8 cellular contexts compared by ENCODE assay signal in the genomic region with DNA sequence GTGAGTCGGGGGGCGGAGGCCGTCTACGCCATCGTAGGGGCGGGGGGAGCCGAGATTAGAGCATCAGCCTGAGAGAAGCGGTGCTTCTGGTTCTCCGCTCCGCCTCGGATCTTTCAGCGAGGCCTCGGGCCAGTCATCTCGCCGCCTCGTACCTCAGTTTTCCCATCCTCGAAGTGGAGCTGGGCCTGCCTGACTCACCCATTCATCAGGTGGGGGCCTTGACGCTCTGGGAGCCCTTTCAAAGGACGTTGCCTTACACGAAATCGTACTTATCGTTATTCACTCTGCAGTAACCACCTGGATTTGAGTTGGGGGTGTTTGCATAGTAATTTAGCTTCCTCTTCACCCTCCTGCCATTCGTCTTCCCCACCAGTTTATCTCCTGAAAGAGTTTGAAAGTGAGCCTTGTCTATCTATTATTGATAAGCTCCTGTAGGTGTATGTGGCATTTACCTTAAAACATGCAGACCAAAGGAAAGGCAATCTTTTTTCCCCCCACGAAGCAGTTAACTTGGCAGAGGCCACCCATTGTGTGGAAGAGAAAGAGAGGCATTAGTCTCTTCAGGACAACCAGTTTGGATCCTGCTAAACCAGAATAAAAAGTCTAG. TPM values are rescaled to one million over a fixed set of nuclear protein-coding genes. Genes with fewer than 3 reads are reported as not detected.
A peak's percentile ranks its signal among the peaks of the same experiment; 100 is the strongest.
DNase-seq lines count a peak whose midpoint lies in the region; ATAC-seq, FAIRE-seq and TF ChIP-seq lines count a peak whose summit lies in the region.

No MANE protein-coding gene starts in this region.

- peaks cover 52% of the 10 kb centered on the region for H3K79me2 ChIP-seq in hepatocyte

- intact Hi-C loops in activated CD4-positive, alpha-beta memory T cell treated with anti-CD3 and anti-CD28 coated beads for 36 hours (cut with micrococcal nuclease) = loop anchor here (1.0 to 10.0 kb wide), 6 partner anchors 46 to 748 kb away; partner anchors contain the start of genes AP2B1, RFFL, SLFN11 and SLFN5

- H3K27me3 Mint-ChIP-seq in stimulated activated naive CD8-positive, alpha-beta T cell treated with anti-CD3 and anti-CD28 coated beads, Interleukin-15, Interleukin-2, amounts not matched to agents 100 ng/mL and 50 ng/mL, for 24 hours = no peaks in the 10 kb centered on the region
- no peaks in the 10 kb centered on the region for H3K27me3 Mint-ChIP-seq in activated CD4-positive, alpha-beta memory T cell treated with anti-CD3 and anti-CD28 coated beads for 36 hours

- peak overlapping the region; percentile 34 for H2AFZ ChIP-seq in hepatocyte

- H4K20me1 ChIP-seq in hepatocyte (ENCODE audit: insufficient read depth, poor library complexity, severe bottlenecking) = peaks cover 49% of the 10 kb centered on the region

- no peak for TF ChIP-seq CTCF in hepatocyte (IDR thresholded peaks at IDR 0.05; ENCODE audit: poor library complexity)

- H3K4me1 ChIP-seq in hepatocyte (ENCODE audit: insufficient read depth) (peaks cover 14% of the 10 kb centered on the region), small intestine (ENCODE audit: control insufficient read depth in 2 of 2, insufficient read depth in 1 of 2, low read depth in 1 of 2, low read length in 1 of 2) (peaks cover 0 to 3% of the 10 kb centered on the region in 2 donors)

- H3K4me3 Mint-ChIP-seq in stimulated activated naive CD8-positive, alpha-beta T cell treated with anti-CD3 and anti-CD28 coated beads, Interleukin-15, Interleukin-2, amounts not matched to agents 100 ng/mL and 50 ng/mL, for 24 hours = peak overlapping the region; percentile 95
- peak overlapping the region; percentile 81 for H3K4me3 Mint-ChIP-seq in activated CD4-positive, alpha-beta memory T cell treated with anti-CD3 and anti-CD28 coated beads for 36 hours

- H3K4me3 ChIP-seq in hepatocyte = peak overlapping the region; percentile 71
- peak overlapping the region; percentile 64 to 88 for H3K4me3 ChIP-seq in small intestine (ENCODE audit: low read depth in 1 of 2, low read length in 2 of 2)

- H3K27ac Mint-ChIP-seq in stimulated activated naive CD8-positive, alpha-beta T cell treated with anti-CD3 and anti-CD28 coated beads, Interleukin-15, Interleukin-2, amounts not matched to agents 100 ng/mL and 50 ng/mL, for 24 hours = peak overlapping the region; percentile 97
- H3K27ac Mint-ChIP-seq in activated CD4-positive, alpha-beta memory T cell treated with anti-CD3 and anti-CD28 coated beads for 36 hours = peak overlapping the region; percentile 99

- no peak for FAIRE-seq in small intestine (lab: Jason Lieb, UNC)

- H3K27me3 ChIP-seq in hepatocyte = no peaks in the 10 kb centered on the region
- no peaks in the 10 kb centered on the region for H3K27me3 ChIP-seq in small intestine (ENCODE audit: control insufficient read depth in 2 of 2, insufficient read depth in 2 of 2, low read length in 2 of 2)

- H3K9me3 ChIP-seq in hepatocyte (ENCODE audit: low read depth) = no peaks in the 10 kb centered on the region
- no peaks in the 10 kb centered on the region for H3K9me3 ChIP-seq in small intestine (ENCODE audit: control insufficient read depth, low read depth)

- H3K4me2 ChIP-seq in hepatocyte = peak overlapping the region; percentile 81

- H3K9me3 Mint-ChIP-seq in stimulated activated naive CD8-positive, alpha-beta T cell treated with anti-CD3 and anti-CD28 coated beads, Interleukin-15, Interleukin-2, amounts not matched to agents 100 ng/mL and 50 ng/mL, for 24 hours = no peaks in the 10 kb centered on the region
- H3K9me3 Mint-ChIP-seq in activated CD4-positive, alpha-beta memory T cell treated with anti-CD3 and anti-CD28 coated beads for 36 hours = no peaks in the 10 kb centered on the region

- H3K36me3 ChIP-seq in hepatocyte (replicated peaks; ENCODE audit: insufficient read depth, low read depth) = no peaks in the 10 kb centered on the region
- no peaks in the 10 kb centered on the region for H3K36me3 ChIP-seq in small intestine (ENCODE audit: control insufficient read depth in 2 of 2, insufficient read depth in 2 of 2, low read length in 2 of 2)

- H3K4me1 Mint-ChIP-seq in stimulated activated naive CD8-positive, alpha-beta T cell treated with anti-CD3 and anti-CD28 coated beads, Interleukin-15, Interleukin-2, amounts not matched to agents 100 ng/mL and 50 ng/mL, for 24 hours (ENCODE audit: low read depth) = peaks cover 63% of the 10 kb centered on the region
- H3K4me1 Mint-ChIP-seq in activated CD4-positive, alpha-beta memory T cell treated with anti-CD3 and anti-CD28 coated beads for 36 hours (ENCODE audit: low read depth) = peaks cover 44% of the 10 kb centered on the region

- WGBS in hepatocyte (ENCODE audit: low lambda C conversion rate, missing lambda C conversion rate) = under 1% methylated on average over 16 of the region's 24 CpGs
- WGBS in small intestine, 3 donors = 0 to 1% (median 1%) methylated on average over 21 to 24 of the region's 24 CpGs

- POLR2A ChIA-PET in activated CD4-positive, alpha-beta memory T cell treated with anti-CD3 and anti-CD28 coated beads for 36 hours (lab: Charles Lee) = interaction anchor here (0.5 to 3.5 kb wide), 13 partner anchors 10 to 736 kb away, joined by 3 to 30 read pairs (median 3); partner anchors contain the start of genes CCL5, MYO19, PIGW and RDM1

- ATAC-seq in stimulated activated naive CD8-positive, alpha-beta T cell treated with anti-CD3 and anti-CD28 coated beads, Interleukin-15, Interleukin-2, amounts not matched to agents 100 U/mL and 50 U/mL, for 24 hours = no peak
- ATAC-seq in GM18502 (IDR thresholded peaks at IDR 0.05; ENCODE audit: poor library complexity, unreplicated experiment) = no peak

- DNase-seq in stimulated activated naive CD8-positive, alpha-beta T cell treated with anti-CD3 and anti-CD28 coated beads, Interleukin-15, Interleukin-2, amounts not matched to agents 100 U/mL and 50 U/mL, for 24 hours = no peak
- DNase-seq in activated CD4-positive, alpha-beta memory T cell treated with anti-CD3 and anti-CD28 coated beads for 36 hours = no peak
- DNase-seq in hepatocyte (ENCODE audit: low spot score) (peak; percentile 66), small intestine (no peak), epidermal melanocyte (ENCODE audit: insufficient read length, low spot score) (no peak), COLO668 (lab: John Stamatoyannopoulos, UW; ENCODE audit: unreplicated experiment) (no peak)

- CTCF ChIA-PET in activated CD4-positive, alpha-beta memory T cell treated with anti-CD3 and anti-CD28 coated beads for 36 hours (lab: Charles Lee) = interaction anchor here (1.2 to 9.8 kb wide), 8 partner anchors 10 to 271 kb away, joined by 3 to 336 read pairs (median 8); partner anchors contain the start of gene MMP28

- no peaks in the 10 kb centered on the region for H3K9me2 ChIP-seq in hepatocyte (replicated peaks; ENCODE audit: insufficient read depth)

- peak overlapping the region; percentile 93 for H3K27ac ChIP-seq in hepatocyte
- H3K27ac ChIP-seq in small intestine (ENCODE audit: low read depth in 1 of 2, low read length in 1 of 2) = peak overlapping the region; percentile 84 to 96

- peaks cover 37% of the 10 kb centered on the region for H3K36me3 Mint-ChIP-seq in stimulated activated naive CD8-positive, alpha-beta T cell treated with anti-CD3 and anti-CD28 coated beads, Interleukin-15, Interleukin-2, amounts not matched to agents 100 ng/mL and 50 ng/mL, for 24 hours (ENCODE audit: low read depth)
- peaks cover 19% of the 10 kb centered on the region for H3K36me3 Mint-ChIP-seq in activated CD4-positive, alpha-beta memory T cell treated with anti-CD3 and anti-CD28 coated beads for 36 hours

RNA-seq across cellular contexts. Expression of gene TAF15, which starts 0.7 kb away (rescaled TPM):
- 100 to 1,000 TPM; 269 to 271 TPM for total RNA-seq in activated CD4-positive, alpha-beta memory T cell treated with anti-CD3 and anti-CD28 coated beads for 36 hours
- 36.1 and 48.2 TPM in 2 replicates for total RNA-seq in hepatocyte
- polyA plus RNA-seq in hepatocyte = 14.8 and 15.7 TPM in 2 replicates
- polyA plus RNA-seq in small intestine = 100 to 1,000 TPM in 2 of 3 donors, 10 to 100 TPM in 1; 70.3 to 138 (median 108) TPM

RNA-seq across cellular contexts. Expression of gene MMP28, which starts 14.5 kb away (rescaled TPM):
- not detected for total RNA-seq in activated CD4-positive, alpha-beta memory T cell treated with anti-CD3 and anti-CD28 coated beads for 36 hours
- 11.2 and 18.0 TPM in 2 replicates for total RNA-seq in hepatocyte
- polyA plus RNA-seq in hepatocyte (10.8 and 12.0 TPM in 2 replicates), small intestine (10 to 100 TPM; 18.6 to 30.5 (median 29.3) TPM)

RNA-seq across cellular contexts. Expression of gene C17orf50, which starts 49.3 kb away (rescaled TPM):
- not detected for total RNA-seq in activated CD4-positive, alpha-beta memory T cell treated with anti-CD3 and anti-CD28 coated beads for 36 hours
- not detected in 2 replicates for total RNA-seq in hepatocyte
- polyA plus RNA-seq in hepatocyte (not detected in 2 replicates), small intestine (under 1 TPM in 1 of 3 donors, not detected in 2; 0.15 TPM)

RNA-seq across cellular contexts. Expression of gene GAS2L2, which starts 56.9 kb away (rescaled TPM):
- not detected for total RNA-seq in activated CD4-positive, alpha-beta memory T cell treated with anti-CD3 and anti-CD28 coated beads for 36 hours
- not detected in 2 replicates for total RNA-seq in hepatocyte
- not detected in 2 replicates for polyA plus RNA-seq in hepatocyte
- under 1 TPM in 1 of 3 donors, not detected in 2; 0.03 TPM for polyA plus RNA-seq in small intestine

RNA-seq across cellular contexts. Expression of gene HEATR9, which starts 58.7 kb away (rescaled TPM):
- total RNA-seq in activated CD4-positive, alpha-beta memory T cell treated with anti-CD3 and anti-CD28 coated beads for 36 hours = under 1 TPM; 0.24 to 0.27 TPM
- total RNA-seq in hepatocyte = not detected in 2 replicates
- polyA plus RNA-seq in hepatocyte (not detected in 2 replicates), small intestine (not detected)

Comparison
In these comparisons a context has a peak if more than half of its experiments do, and no peak if none do; other contexts are left out.
1. RNA of gene MMP28, which starts 14.5 kb away (total RNA-seq): 11.2 to 18.0 TPM in hepatocyte; not detected in activated CD4-positive, alpha-beta memory T cell treated with anti-CD3 and anti-CD28 coated beads for 36 hours; every median in the first group is over 10 times any median in the second.